In the genomic region with DNA sequence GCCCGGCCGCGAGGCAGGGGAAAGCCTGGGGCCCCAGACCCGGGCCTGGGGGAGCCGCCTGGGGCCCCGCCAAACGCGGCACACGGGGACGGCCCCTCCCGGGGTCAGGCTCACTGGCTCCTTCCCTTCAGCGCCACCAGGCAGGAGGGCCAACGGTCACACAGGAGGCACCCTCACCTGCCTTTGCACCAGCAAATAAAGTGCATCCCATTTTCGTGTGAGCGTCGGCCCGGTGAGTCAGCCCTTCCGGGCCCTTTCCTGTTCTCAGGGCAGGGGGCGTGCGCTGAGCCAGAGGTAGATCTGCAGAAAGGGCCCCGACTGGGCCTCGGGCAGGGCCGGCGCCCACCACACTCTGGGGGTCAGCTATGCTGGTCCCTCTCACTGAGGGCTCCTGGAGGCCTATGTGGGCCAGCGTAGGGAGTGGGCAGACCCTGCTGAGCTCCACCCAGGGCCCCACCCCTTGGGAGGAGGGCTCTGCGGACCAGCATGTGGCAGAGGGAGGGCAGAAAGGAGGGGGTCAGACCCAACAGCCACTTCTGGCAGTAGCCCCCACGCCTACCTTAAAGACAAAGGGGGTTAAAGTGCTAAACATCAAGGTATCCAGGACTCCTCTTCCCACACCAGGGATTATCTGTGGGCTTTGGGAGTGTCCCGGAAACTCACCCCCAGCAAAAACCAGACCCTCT, we compare ENCODE assay signal across 2 cellular contexts.
TF ChIP-seq lines count a peak whose summit lies in the region.

No MANE protein-coding gene starts in this region.

TF ChIP-seq in HEK293, 187 proteins besides CTCF, POLR2A, EP300 and RAD21 (continued from another document and continues in another):
- TF ChIP-seq, protein P1, sequence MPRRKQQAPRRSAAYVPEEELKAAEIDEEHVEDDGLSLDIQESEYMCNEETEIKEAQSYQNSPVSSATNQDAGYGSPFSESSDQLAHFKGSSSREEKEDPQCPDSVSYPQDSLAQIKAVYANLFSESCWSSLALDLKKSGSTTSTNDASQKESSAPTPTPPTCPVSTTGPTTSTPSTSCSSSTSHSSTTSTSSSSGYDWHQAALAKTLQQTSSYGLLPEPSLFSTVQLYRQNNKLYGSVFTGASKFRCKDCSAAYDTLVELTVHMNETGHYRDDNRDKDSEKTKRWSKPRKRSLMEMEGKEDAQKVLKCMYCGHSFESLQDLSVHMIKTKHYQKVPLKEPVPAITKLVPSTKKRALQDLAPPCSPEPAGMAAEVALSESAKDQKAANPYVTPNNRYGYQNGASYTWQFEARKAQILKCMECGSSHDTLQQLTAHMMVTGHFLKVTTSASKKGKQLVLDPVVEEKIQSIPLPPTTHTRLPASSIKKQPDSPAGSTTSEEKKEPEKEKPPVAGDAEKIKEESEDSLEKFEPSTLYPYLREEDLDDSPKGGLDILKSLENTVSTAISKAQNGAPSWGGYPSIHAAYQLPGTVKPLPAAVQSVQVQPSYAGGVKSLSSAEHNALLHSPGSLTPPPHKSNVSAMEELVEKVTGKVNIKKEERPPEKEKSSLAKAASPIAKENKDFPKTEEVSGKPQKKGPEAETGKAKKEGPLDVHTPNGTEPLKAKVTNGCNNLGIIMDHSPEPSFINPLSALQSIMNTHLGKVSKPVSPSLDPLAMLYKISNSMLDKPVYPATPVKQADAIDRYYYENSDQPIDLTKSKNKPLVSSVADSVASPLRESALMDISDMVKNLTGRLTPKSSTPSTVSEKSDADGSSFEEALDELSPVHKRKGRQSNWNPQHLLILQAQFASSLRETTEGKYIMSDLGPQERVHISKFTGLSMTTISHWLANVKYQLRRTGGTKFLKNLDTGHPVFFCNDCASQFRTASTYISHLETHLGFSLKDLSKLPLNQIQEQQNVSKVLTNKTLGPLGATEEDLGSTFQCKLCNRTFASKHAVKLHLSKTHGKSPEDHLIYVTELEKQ (tag by site-specific recombination; IDR thresholded peaks at IDR 0.05; ENCODE audit: borderline replicate concordance) = no peak
- no peak for TF ChIP-seq ZNF792 (tag by site-specific recombination; IDR thresholded peaks at IDR 0.05)
- TF ChIP-seq KLF8 (tag by site-specific recombination; IDR thresholded peaks at IDR 0.05) = peak; percentile 85
- no peak for TF ChIP-seq ZNF658 (tag by site-specific recombination; IDR thresholded peaks at IDR 0.05)
- no peak for TF ChIP-seq ZBTB26 (tag by site-specific recombination; optimal IDR thresholded peaks at IDR 0.05)
- no peak for TF ChIP-seq ZNF549 (tag by site-specific recombination; IDR thresholded peaks at IDR 0.05)
- peak; percentile 69; the same call in 1 of the 2 replicates for TF ChIP-seq ZBTB48 (tag by site-specific recombination; IDR thresholded peaks at IDR 0.05)
- TF ChIP-seq ZNF324 (tag by site-specific recombination; IDR thresholded peaks at IDR 0.05) = no peak
- no peak for TF ChIP-seq YY2 (tag by site-specific recombination; IDR thresholded peaks at IDR 0.05)
- no peak for TF ChIP-seq ZNF266 (tag by site-specific recombination; IDR thresholded peaks at IDR 0.05; ENCODE audit: low read depth)
- TF ChIP-seq ZFP37 (tag by site-specific recombination; IDR thresholded peaks at IDR 0.05) = no peak
- peak; percentile 78 for TF ChIP-seq SP2 (tag by site-specific recombination; IDR thresholded peaks at IDR 0.05)
- TF ChIP-seq ZNF138 (tag by site-specific recombination; IDR thresholded peaks at IDR 0.05; ENCODE audit: borderline replicate concordance) = no peak
- TF ChIP-seq PATZ1 (tag by site-specific recombination; IDR thresholded peaks at IDR 0.05) = peak; percentile 71
- no peak for TF ChIP-seq ZNF239 (tag by site-specific recombination; IDR thresholded peaks at IDR 0.05)
- TF ChIP-seq KLF16 (tag by site-specific recombination; IDR thresholded peaks at IDR 0.05) = 0 out of 2 replicates have a peak, but pooled peaks have one; percentile 24
- TF ChIP-seq ZBTB49 (tag by site-specific recombination; IDR thresholded peaks at IDR 0.05; ENCODE audit: low read depth) = no peak
- 0 out of 2 replicates have a peak, but pooled peaks have one; percentile 26 for TF ChIP-seq ZNF391 (tag by site-specific recombination; IDR thresholded peaks at IDR 0.05; ENCODE audit: borderline replicate concordance, low read depth)
- TF ChIP-seq ZNF157 (tag by site-specific recombination; IDR thresholded peaks at IDR 0.05) = no peak
- TF ChIP-seq ZNF16 (tag by site-specific recombination; IDR thresholded peaks at IDR 0.05; ENCODE audit: low read depth) = no peak

TF ChIP-seq in HepG2, 621 proteins besides CTCF, POLR2A, EP300 and RAD21 (continued from another document and continues in another):
- TF ChIP-seq MEIS1 (CRISPR knock-in tag; IDR thresholded peaks at IDR 0.05; ENCODE audit: borderline replicate concordance) = no peak; the same call in 1 of the 2 replicates
- TF ChIP-seq MBNL3 (CRISPR knock-in tag; conservative IDR thresholded peaks at IDR 0.05) = no peak
- TF ChIP-seq ZNF556 (CRISPR knock-in tag; IDR thresholded peaks at IDR 0.05; ENCODE audit: borderline replicate concordance) = no peak; the same call in 1 of the 2 replicates
- peak; percentile 74; the same call in 1 of the 2 replicates for TF ChIP-seq DR1 (CRISPR knock-in tag; IDR thresholded peaks at IDR 0.05)
- no peak for TF ChIP-seq ZNF460 (CRISPR knock-in tag; IDR thresholded peaks at IDR 0.05; ENCODE audit: borderline replicate concordance)
- TF ChIP-seq BHLHE40 (IDR thresholded peaks at IDR 0.05; ENCODE audit: low read length) = peak; percentile 4; the same call in 1 of the 2 replicates
- no peak for TF ChIP-seq TCF7L2 (IDR thresholded peaks at IDR 0.05; ENCODE audit: low read depth, low read length)
- TF ChIP-seq CBX5 (CRISPR knock-in tag; IDR thresholded peaks at IDR 0.05; ENCODE audit: borderline replicate concordance) = peak; percentile 97; the same call in 1 of the 2 replicates
- TF ChIP-seq FIP1L1 (IDR thresholded peaks at IDR 0.05; ENCODE audit: borderline replicate concordance, insufficient read depth, low read depth, low read length) = no peak
- peak; percentile 75; the same call in 1 of the 2 replicates for TF ChIP-seq SNAPC4 (CRISPR knock-in tag; IDR thresholded peaks at IDR 0.05)
- TF ChIP-seq ZNF766 (CRISPR knock-in tag; IDR thresholded peaks at IDR 0.05; ENCODE audit: borderline replicate concordance) = peak; percentile 58; the same call in 1 of the 2 replicates
- TF ChIP-seq, protein P2, sequence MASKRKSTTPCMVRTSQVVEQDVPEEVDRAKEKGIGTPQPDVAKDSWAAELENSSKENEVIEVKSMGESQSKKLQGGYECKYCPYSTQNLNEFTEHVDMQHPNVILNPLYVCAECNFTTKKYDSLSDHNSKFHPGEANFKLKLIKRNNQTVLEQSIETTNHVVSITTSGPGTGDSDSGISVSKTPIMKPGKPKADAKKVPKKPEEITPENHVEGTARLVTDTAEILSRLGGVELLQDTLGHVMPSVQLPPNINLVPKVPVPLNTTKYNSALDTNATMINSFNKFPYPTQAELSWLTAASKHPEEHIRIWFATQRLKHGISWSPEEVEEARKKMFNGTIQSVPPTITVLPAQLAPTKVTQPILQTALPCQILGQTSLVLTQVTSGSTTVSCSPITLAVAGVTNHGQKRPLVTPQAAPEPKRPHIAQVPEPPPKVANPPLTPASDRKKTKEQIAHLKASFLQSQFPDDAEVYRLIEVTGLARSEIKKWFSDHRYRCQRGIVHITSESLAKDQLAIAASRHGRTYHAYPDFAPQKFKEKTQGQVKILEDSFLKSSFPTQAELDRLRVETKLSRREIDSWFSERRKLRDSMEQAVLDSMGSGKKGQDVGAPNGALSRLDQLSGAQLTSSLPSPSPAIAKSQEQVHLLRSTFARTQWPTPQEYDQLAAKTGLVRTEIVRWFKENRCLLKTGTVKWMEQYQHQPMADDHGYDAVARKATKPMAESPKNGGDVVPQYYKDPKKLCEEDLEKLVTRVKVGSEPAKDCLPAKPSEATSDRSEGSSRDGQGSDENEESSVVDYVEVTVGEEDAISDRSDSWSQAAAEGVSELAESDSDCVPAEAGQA (IDR thresholded peaks at IDR 0.05; ENCODE audit: low read depth) = no peak
- TF ChIP-seq, protein P2 (CRISPR knock-in tag; IDR thresholded peaks at IDR 0.05; ENCODE audit: borderline replicate concordance) = no peak
- peak; percentile 2; the same call in 1 of the 2 replicates for TF ChIP-seq KDM5A (IDR thresholded peaks at IDR 0.05; ENCODE audit: borderline replicate concordance, low read length)
- no peak for TF ChIP-seq RFX5 (IDR thresholded peaks at IDR 0.05; ENCODE audit: low read depth, low read length)
- TF ChIP-seq, protein P3, sequence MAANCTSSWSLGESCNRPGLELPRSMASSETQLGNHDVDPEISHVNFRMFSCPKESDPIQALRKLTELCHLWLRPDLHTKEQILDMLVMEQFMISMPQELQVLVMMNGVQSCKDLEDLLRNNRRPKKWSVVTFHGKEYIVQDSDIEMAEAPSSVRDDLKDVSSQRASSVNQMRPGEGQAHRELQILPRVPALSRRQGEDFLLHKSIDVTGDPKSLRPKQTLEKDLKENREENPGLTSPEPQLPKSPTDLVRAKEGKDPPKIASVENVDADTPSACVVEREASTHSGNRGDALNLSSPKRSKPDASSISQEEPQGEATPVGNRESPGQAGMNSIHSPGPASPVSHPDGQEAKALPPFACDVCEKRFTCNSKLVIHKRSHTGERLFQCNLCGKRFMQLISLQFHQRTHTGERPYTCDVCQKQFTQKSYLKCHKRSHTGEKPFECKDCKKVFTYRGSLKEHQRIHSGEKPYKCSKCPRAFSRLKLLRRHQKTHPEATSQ (CRISPR knock-in tag; IDR thresholded peaks at IDR 0.05; ENCODE audit: borderline replicate concordance) = no peak
- TF ChIP-seq E2F1 (CRISPR knock-in tag; IDR thresholded peaks at IDR 0.05) = no peak; the same call in 1 of the 2 replicates
- peak; percentile 63; the same call in 1 of the 2 replicates for TF ChIP-seq SSRP1 (CRISPR knock-in tag; IDR thresholded peaks at IDR 0.05)
- no peak for TF ChIP-seq SP140L (CRISPR knock-in tag; IDR thresholded peaks at IDR 0.05; ENCODE audit: borderline replicate concordance)
- TF ChIP-seq HIC2 (CRISPR knock-in tag; IDR thresholded peaks at IDR 0.05; ENCODE audit: low read depth) = no peak
- TF ChIP-seq ZNF430 (CRISPR knock-in tag; IDR thresholded peaks at IDR 0.05) = peak; percentile 91; the same call in 1 of the 2 replicates
- TF ChIP-seq SP1 (IDR thresholded peaks at IDR 0.05) = no peak
- TF ChIP-seq SP1 (CRISPR knock-in tag; IDR thresholded peaks at IDR 0.05) = peak; percentile 78; the same call in 1 of the 2 replicates
